In genomic region chr1:65048325-65048724, GRCh38 we compare ENCODE assay signal across 23 cellular contexts.
"Had no signal": no experiment of that assay in that cellular context is flagged by ENCODE, and none has a peak within 500 bp of the region (broad histone marks: within the 10 kb centered on the region; RNA-seq: fewer than 3 reads in every experiment).

No MANE protein-coding gene starts in this region.

- H3K4me1 Mint-ChIP-seq: nephron progenitor cell; stimulated activated memory B cell treated with anti-CD40 and anti-IgM and Interleukin-4, amounts not matched to agents 10 μg/mL and 1 μg/mL and 100 μg/mL, for 72 hours had no signal

- H3K27me3 Mint-ChIP-seq: activated CD4-positive, alpha-beta T cell treated with anti-CD3 and anti-CD28 coated beads, Interleukin-2, amount 10 ng/mL, durations not matched to agents 7 days and 5 days; activated T-cell treated with anti-CD3 and anti-CD28 coated beads, Interleukin-2, amount 50 U/mL, for 24 hours; stimulated activated memory B cell treated with anti-CD40 and anti-IgM and Interleukin-4, amounts not matched to agents 10 μg/mL and 1 μg/mL and 100 μg/mL, for 72 hours had no signal

- H3K36me3 Mint-ChIP-seq: mesothelial cell of epicardium had no signal

- H3K9me3 ChIP-seq: lower lobe of right lung, upper lobe of right lung had no signal

- ATAC-seq: activated CD4-positive, CD25-positive, alpha-beta regulatory T cell treated with anti-CD3 and anti-CD28 coated beads, Interleukin-2, amount 50 U/mL, for 24 hours; activated CD8-positive, alpha-beta T cell treated with anti-CD3 and anti-CD28 coated beads, Interleukin-2, amount 10 ng/mL, durations not matched to agents 7 days and 5 days; lower lobe of right lung; right cardiac atrium; stimulated activated memory B cell treated with anti-CD40 and anti-IgM and Interleukin-4, amounts not matched to agents 10 μg/mL and 1 μg/mL and 100 μg/mL, for 72 hours; upper lobe of right lung had no signal

- H3K9me3 Mint-ChIP-seq: activated CD4-positive, alpha-beta T cell treated with anti-CD3 and anti-CD28 coated beads, Interleukin-2, amount 10 ng/mL, durations not matched to agents 7 days and 5 days; activated naive CD8-positive, alpha-beta T cell treated with anti-CD3 and anti-CD28 coated beads, Interleukin-2, amount 10 ng/mL, durations not matched to agents 7 days and 5 days; activated T-cell treated with anti-CD3 and anti-CD28 coated beads, Interleukin-2, amount 50 U/mL, for 24 hours; activated T-helper 2 cell treated with anti-CD3 and anti-CD28 coated beads, Interferon-gamma antibody, Interleukin-2, Interleukin-4, amounts not matched to agents 10 μg/mL and 5 μg/mL and 100 μg/mL, durations not matched to agents 14 hours and 24 hours and 36 hours; brain; mesothelial cell of epicardium; nephron progenitor cell; stimulated activated memory B cell treated with anti-CD40 and anti-IgM and Interleukin-4, amounts not matched to agents 10 μg/mL and 1 μg/mL and 100 μg/mL, for 72 hours; T-helper 1 cell treated with Interleukin-12 subunit alpha and Interleukin-12 subunit beta and Interleukin-4 antibody, amounts not matched to agents 30 μg/mL and 1 μg/mL, for 36 hours had no signal

- H3K4me3 Mint-ChIP-seq: activated CD4-positive, alpha-beta T cell treated with anti-CD3 and anti-CD28 coated beads, Interleukin-2, amount 10 ng/mL, durations not matched to agents 7 days and 5 days; activated CD8-positive, alpha-beta T cell treated with anti-CD3 and anti-CD28 coated beads, Interleukin-2, amount 10 ng/mL, durations not matched to agents 7 days and 5 days; activated naive CD8-positive, alpha-beta T cell treated with anti-CD3 and anti-CD28 coated beads, Interleukin-2, amount 10 ng/mL, durations not matched to agents 7 days and 5 days; activated T-cell treated with anti-CD3 and anti-CD28 coated beads, Interleukin-2, amount 50 U/mL, for 24 hours; brain; mesothelial cell of epicardium; nephron progenitor cell; stimulated activated memory B cell treated with anti-CD40 and anti-IgM and Interleukin-4, amounts not matched to agents 10 μg/mL and 1 μg/mL and 100 μg/mL, for 72 hours; T-helper 1 cell treated with Interleukin-12 subunit alpha and Interleukin-12 subunit beta and Interleukin-4 antibody, amounts not matched to agents 30 μg/mL and 1 μg/mL, for 36 hours had no signal

- H3K36me3 ChIP-seq: lower lobe of right lung had no signal

- DNase-seq: activated CD4-positive, alpha-beta T cell treated with anti-CD3 and anti-CD28 coated beads, Interleukin-2, amount 10 ng/mL, durations not matched to agents 7 days and 5 days; activated CD8-positive, alpha-beta T cell treated with anti-CD3 and anti-CD28 coated beads, Interleukin-2, amount 10 ng/mL, durations not matched to agents 7 days and 5 days; activated naive CD4-positive, alpha-beta T cell treated with Interleukin-2 at 50 U/mL for 16 hours; activated naive CD8-positive, alpha-beta T cell treated with anti-CD3 and anti-CD28 coated beads, Interleukin-2, amount 10 ng/mL, durations not matched to agents 7 days and 5 days; activated T-cell treated with anti-CD3 and anti-CD28 coated beads, Interleukin-2, amount 50 U/mL, for 24 hours; caudate nucleus; lower lobe of right lung; nephron progenitor cell; occipital lobe; right cardiac atrium; small intestine; stimulated activated CD4-positive, alpha-beta T cell treated with anti-CD3 and anti-CD28 coated beads, Interleukin-15, amount 100 ng/mL, for 24 hours; stimulated activated CD4-positive, alpha-beta T cell treated with anti-CD3 and anti-CD28 coated beads, Interleukin-4, amount 100 ng/mL, for 1 hour; upper lobe of right lung had no signal

- H3K27ac Mint-ChIP-seq: activated CD4-positive, alpha-beta T cell treated with anti-CD3 and anti-CD28 coated beads, Interleukin-2, amount 10 ng/mL, durations not matched to agents 7 days and 5 days; activated CD8-positive, alpha-beta T cell treated with anti-CD3 and anti-CD28 coated beads, Interleukin-2, amount 10 ng/mL, durations not matched to agents 7 days and 5 days; activated naive CD8-positive, alpha-beta T cell treated with anti-CD3 and anti-CD28 coated beads, Interleukin-2, amount 10 ng/mL, durations not matched to agents 7 days and 5 days; activated T-cell treated with anti-CD3 and anti-CD28 coated beads, Interleukin-2, amount 50 U/mL, for 24 hours; activated T-helper 2 cell treated with anti-CD3 and anti-CD28 coated beads, Interferon-gamma antibody, Interleukin-2, Interleukin-4, amounts not matched to agents 10 μg/mL and 5 μg/mL and 100 μg/mL, durations not matched to agents 14 hours and 24 hours and 36 hours; mesothelial cell of epicardium; nephron progenitor cell; progenitor cell of endocrine pancreas; stimulated activated memory B cell treated with anti-CD40 and anti-IgM and Interleukin-4, amounts not matched to agents 10 μg/mL and 1 μg/mL and 100 μg/mL, for 72 hours; T-helper 1 cell treated with Interleukin-12 subunit alpha and Interleukin-12 subunit beta and Interleukin-4 antibody, amounts not matched to agents 30 μg/mL and 1 μg/mL, for 36 hours had no signal

- H3K27me3 ChIP-seq: upper lobe of right lung had no signal

- H3K4me3 ChIP-seq: hepatocyte, lower lobe of right lung, upper lobe of right lung had no signal

- H3K27ac ChIP-seq: epithelial cell of prostate, hepatocyte, lower lobe of right lung, upper lobe of right lung had no signal
